In genomic region chr7:106598663-106599342, GRCh38 we compare ENCODE assay signal across 8 cellular contexts.
DNase-seq lines count a peak whose midpoint lies in the region; ATAC-seq, FAIRE-seq and TF ChIP-seq lines count a peak whose summit lies in the region.

No MANE protein-coding gene starts in this region.

- no peaks in the 10 kb centered on the region for H3K9me3 ChIP-seq in adrenal gland (replicated peaks in 1 of 3)
- no peaks in the 10 kb centered on the region for H3K9me3 ChIP-seq in hepatocyte (ENCODE audit: low read depth)
- H3K9me3 ChIP-seq in small intestine (ENCODE audit: control insufficient read depth, low read depth): no peaks in the 10 kb centered on the region

- H3K36me3 ChIP-seq in adrenal gland (replicated peaks in 1 of 2) (no peaks in the 10 kb centered on the region), hepatocyte (replicated peaks; ENCODE audit: insufficient read depth, low read depth) (no peaks in the 10 kb centered on the region), small intestine (ENCODE audit: control insufficient read depth in 2 of 2, insufficient read depth in 2 of 2, low read length in 2 of 2) (no peaks in the 10 kb centered on the region)

- no peaks in the 10 kb centered on the region for H3K9me2 ChIP-seq in hepatocyte (replicated peaks; ENCODE audit: insufficient read depth)

- H3K4me3 ChIP-seq in GM12865 (ENCODE audit: low read depth, low read length) (peak overlapping the region; percentile 41), adrenal gland (peak overlapping the region in 1 of 4 donors; percentile 51), hepatocyte (peak overlapping the region; percentile 23), small intestine (ENCODE audit: low read depth in 1 of 2, low read length in 2 of 2) (no peak overlapping the region)

- ATAC-seq in HG02610 (IDR thresholded peaks at IDR 0.05; ENCODE audit: unreplicated experiment): peak; percentile 96

- TF ChIP-seq CTCF in GM12865 (IDR thresholded peaks at IDR 0.05; ENCODE audit: insufficient read depth, low read depth, low read length, missing control alignments): no peak
- TF ChIP-seq CTCF in adrenal gland (IDR thresholded peaks at IDR 0.05): no peak
- TF ChIP-seq CTCF in hepatocyte (IDR thresholded peaks at IDR 0.05; ENCODE audit: poor library complexity): no peak

- no peak for FAIRE-seq in small intestine (lab: Jason Lieb, UNC)

- H3K27me3 ChIP-seq in adrenal gland (no peaks in the 10 kb centered on the region), hepatocyte (no peaks in the 10 kb centered on the region), small intestine (ENCODE audit: control insufficient read depth in 2 of 2, insufficient read depth in 2 of 2, low read length in 2 of 2) (no peaks in the 10 kb centered on the region)

- no peak overlapping the region for H3K27ac ChIP-seq in adrenal gland
- peak overlapping the region; percentile 35 for H3K27ac ChIP-seq in hepatocyte
- peak overlapping the region in 1 of 2 donors; percentile 28 for H3K27ac ChIP-seq in small intestine (ENCODE audit: low read depth in 1 of 2, low read length in 1 of 2)

- H3K4me1 ChIP-seq in adrenal gland (replicated peaks in 1 of 2) (peaks cover 0 to 5% of the 10 kb centered on the region in 2 donors), hepatocyte (ENCODE audit: insufficient read depth) (no peaks in the 10 kb centered on the region), small intestine (ENCODE audit: control insufficient read depth in 2 of 2, insufficient read depth in 1 of 2, low read depth in 1 of 2, low read length in 1 of 2) (no peaks in the 10 kb centered on the region)

- peak overlapping the region; percentile 78 for H2AFZ ChIP-seq in hepatocyte

- peak overlapping the region; percentile 61 for H3K4me2 ChIP-seq in hepatocyte

- DNase-seq in GM12865 (ENCODE audit: low read depth) (peak; percentile 91), NAMALWA (ENCODE audit: low spot score) (peak; percentile 98), T follicular helper cell (ENCODE audit: low read depth) (peak; percentile 51), adrenal gland (peak; percentile 42 to 84 (median 66)), hepatocyte (ENCODE audit: low spot score) (peak; percentile 82), small intestine (peak; percentile 87), ACHN (no peak)

- in situ Hi-C loops in ACHN (cut with HindIII; ENCODE audit: low pct_ligation_motif_present, low pct_unique_long_range_greater_than_20kb, low sequenced_read_pairs): no loop called here

- no peak for TF ChIP-seq POLR2A in adrenal gland (IDR thresholded peaks at IDR 0.05)

- H3K79me2 ChIP-seq in hepatocyte: no peaks in the 10 kb centered on the region

- intact Hi-C loops in adrenal gland (cut with DNase I): no loop called here

- 2 to 8% (median 5%) methylated on average over 5 to 6 of the region's 6 CpGs for WGBS in adrenal gland, 4 donors
- WGBS in hepatocyte (ENCODE audit: low lambda C conversion rate, missing lambda C conversion rate): 12% methylated on average over 6 of the region's 6 CpGs
- WGBS in small intestine, 3 donors: 0 to 7% (median 6%) methylated on average over 6 of the region's 6 CpGs

- no peaks in the 10 kb centered on the region for H4K20me1 ChIP-seq in hepatocyte (ENCODE audit: insufficient read depth, poor library complexity, severe bottlenecking)

Comparison
In these comparisons a context has a peak if more than half of its experiments do, and no peak if none do; other contexts are left out.
1. H3K4me3 ChIP-seq: peak in GM12865 (single experiment) and hepatocyte (single experiment); none in small intestine (0 of 2).